17 cellular contexts compared by ENCODE assay signal in the genomic region with DNA sequence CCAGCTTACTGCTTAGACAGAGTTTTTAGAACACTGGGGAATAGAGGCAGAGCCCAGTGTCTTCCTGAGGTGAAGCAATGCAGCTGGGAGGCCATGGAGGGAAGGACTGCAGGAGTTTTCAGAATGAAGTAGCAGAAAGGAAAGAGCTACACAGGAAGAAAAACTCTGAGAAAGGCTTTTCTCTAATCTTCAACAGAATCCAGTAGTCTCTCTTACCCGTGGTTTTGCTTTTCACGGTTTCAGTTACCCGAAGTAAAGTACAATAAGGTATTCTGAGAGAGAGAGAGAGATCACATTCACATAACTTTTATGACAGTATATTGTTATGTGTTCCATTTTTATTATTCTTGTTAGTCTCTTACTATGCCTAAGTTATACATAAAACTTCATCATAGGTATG.
A peak's percentile ranks its signal among the peaks of the same experiment; 100 is the strongest.
DNase-seq lines count a peak whose midpoint lies in the region; ATAC-seq and TF ChIP-seq lines count a peak whose summit lies in the region.
"Had no signal": no experiment of that assay in that cellular context is flagged by ENCODE, and none has a peak within 500 bp of the region (broad histone marks: within the 10 kb centered on the region; RNA-seq: fewer than 3 reads in every experiment).

No MANE protein-coding gene starts in this region.

- POLR2A ChIA-PET in activated CD4-positive, alpha-beta memory T cell treated with anti-CD3 and anti-CD28 coated beads, Interleukin-2, amount 10 ng/mL, durations not matched to agents 7 days and 5 days (lab: Charles Lee), result no interaction called here

- no peak overlapping the region for H3K27ac Mint-ChIP-seq in activated T-helper 17 cell treated with anti-CD3 and anti-CD28 coated beads, Interleukin-2, amount 50 U/mL, for 72 hours
- no peak overlapping the region for H3K27ac Mint-ChIP-seq in activated CD4-positive, alpha-beta memory T cell treated with anti-CD3 and anti-CD28 coated beads, Interleukin-2, amount 10 ng/mL, durations not matched to agents 7 days and 5 days
- H3K27ac Mint-ChIP-seq: B cell; CD4-positive, CD25-positive, alpha-beta regulatory T cell; CD8-positive, alpha-beta memory T cell; IgD-negative memory B cell had no signal

- ATAC-seq in DND-41 (ENCODE audit: insufficient read depth, low read depth) (peak; percentile 72), GM18867 (IDR thresholded peaks at IDR 0.05; ENCODE audit: unreplicated experiment) (peak; percentile 57), GM19035 (IDR thresholded peaks at IDR 0.05; ENCODE audit: unreplicated experiment) (no peak)
- peak; percentile 38 for ATAC-seq in activated T-helper 17 cell treated with anti-CD3 and anti-CD28 coated beads, Interleukin-2, amount 50 U/mL, for 72 hours (replicated peaks)
- ATAC-seq: HepG2 had no signal

- CTCF ChIA-PET in activated CD4-positive, alpha-beta memory T cell treated with anti-CD3 and anti-CD28 coated beads, Interleukin-2, amount 10 ng/mL, durations not matched to agents 7 days and 5 days (lab: Charles Lee), result interaction anchor here (1.7 kb wide), 1 partner anchor 371 kb away, joined by 4 read pairs; no protein-coding TSS in a partner anchor

- H3K4me3 Mint-ChIP-seq in activated T-helper 17 cell treated with anti-CD3 and anti-CD28 coated beads, Interleukin-2, amount 50 U/mL, for 72 hours, result no peak overlapping the region
- no peak overlapping the region for H3K4me3 Mint-ChIP-seq in activated CD4-positive, alpha-beta memory T cell treated with anti-CD3 and anti-CD28 coated beads, Interleukin-2, amount 10 ng/mL, durations not matched to agents 7 days and 5 days
- H3K4me3 Mint-ChIP-seq: B cell, IgD-negative memory B cell had no signal

- peak; percentile 12 for DNase-seq in DND-41
- no peak for DNase-seq in NCI-H524 (lab: John Stamatoyannopoulos, UW)
- DNase-seq in activated CD4-positive, alpha-beta memory T cell treated with anti-CD3 and anti-CD28 coated beads, Interleukin-2, amount 10 ng/mL, durations not matched to agents 7 days and 5 days, result no peak
- DNase-seq: CD8-positive, alpha-beta memory T cell; COR-L47; DMS 273 treated with DMSO at 0.1 percent for 48 hours; DMS53 had no signal

- H3K4me1 ChIP-seq in DND-41 (ENCODE audit: insufficient read depth, low read length) (peaks cover 42% of the 10 kb centered on the region), Loucy (ENCODE audit: insufficient read depth, low read length, poor library complexity, severe bottlenecking) (peaks cover 20% of the 10 kb centered on the region)
- H3K4me1 ChIP-seq: BLaER1 treated with 17β-estradiol and CSF1 and Interleukin-3, amounts not matched to agents 10 nM and 100 nM; HAP-1 had no signal

- no peaks in the 10 kb centered on the region for H3K36me3 Mint-ChIP-seq in activated T-helper 17 cell treated with anti-CD3 and anti-CD28 coated beads, Interleukin-2, amount 50 U/mL, for 72 hours (ENCODE audit: low read depth)
- no peaks in the 10 kb centered on the region for H3K36me3 Mint-ChIP-seq in activated CD4-positive, alpha-beta memory T cell treated with anti-CD3 and anti-CD28 coated beads, Interleukin-2, amount 10 ng/mL, durations not matched to agents 7 days and 5 days (ENCODE audit: low read depth)
- H3K36me3 Mint-ChIP-seq: IgD-negative memory B cell had no signal

- no peaks in the 10 kb centered on the region for H3K36me3 ChIP-seq in DND-41 (ENCODE audit: insufficient read depth, low read length)
- no peaks in the 10 kb centered on the region for H3K36me3 ChIP-seq in Loucy (ENCODE audit: insufficient read depth, low read length)
- H3K36me3 ChIP-seq: BLaER1 treated with 17β-estradiol and CSF1 and Interleukin-3, amounts not matched to agents 10 nM and 100 nM; HAP-1 had no signal

- H3K9ac ChIP-seq in DND-41 (ENCODE audit: low read depth, low read length) (peak overlapping the region; percentile 23; the same call in 1 of the 2 replicates), Loucy (ENCODE audit: low read depth, low read length, poor library complexity, severe bottlenecking) (no peak overlapping the region)
- H3K9ac ChIP-seq: BLaER1 treated with 17β-estradiol and CSF1 and Interleukin-3, amounts not matched to agents 10 nM and 100 nM had no signal

- H3K4me3 ChIP-seq in DND-41 (ENCODE audit: low read depth in 1 of 2, low read length in 2 of 2) (peak overlapping the region in 1 of 2 experiments; percentile 16; a peak in 1 of 4 replicates), Loucy (ENCODE audit: low read length, poor library complexity, severe bottlenecking) (no peak overlapping the region)
- H3K4me3 ChIP-seq: BLaER1 treated with 17β-estradiol and CSF1 and Interleukin-3, amounts not matched to agents 10 nM and 100 nM; HAP-1 had no signal

- H3K27me3 ChIP-seq in DND-41 (ENCODE audit: insufficient read depth, low read length, poor library complexity) (no peaks in the 10 kb centered on the region), Loucy (ENCODE audit: insufficient read depth, low read length, poor library complexity, severe bottlenecking) (no peaks in the 10 kb centered on the region)
- H3K27me3 ChIP-seq: BLaER1 treated with 17β-estradiol and CSF1 and Interleukin-3, amounts not matched to agents 10 nM and 100 nM had no signal

- H4K20me1 ChIP-seq in DND-41 (ENCODE audit: insufficient read depth, low read length) (no peaks in the 10 kb centered on the region), Loucy (ENCODE audit: insufficient read depth, low read length, poor library complexity, severe bottlenecking) (no peaks in the 10 kb centered on the region)
- H4K20me1 ChIP-seq: BLaER1 treated with 17β-estradiol and CSF1 and Interleukin-3, amounts not matched to agents 10 nM and 100 nM had no signal

- peaks cover 21% of the 10 kb centered on the region for H3K4me1 Mint-ChIP-seq in activated T-helper 17 cell treated with anti-CD3 and anti-CD28 coated beads, Interleukin-2, amount 50 U/mL, for 72 hours
- H3K4me1 Mint-ChIP-seq in activated CD4-positive, alpha-beta memory T cell treated with anti-CD3 and anti-CD28 coated beads, Interleukin-2, amount 10 ng/mL, durations not matched to agents 7 days and 5 days, result peaks cover 21% of the 10 kb centered on the region
- H3K4me1 Mint-ChIP-seq: B cell, IgD-negative memory B cell had no signal

- peaks cover 8% of the 10 kb centered on the region for H3K9me3 Mint-ChIP-seq in activated T-helper 17 cell treated with anti-CD3 and anti-CD28 coated beads, Interleukin-2, amount 50 U/mL, for 72 hours
- no peaks in the 10 kb centered on the region for H3K9me3 Mint-ChIP-seq in activated CD4-positive, alpha-beta memory T cell treated with anti-CD3 and anti-CD28 coated beads, Interleukin-2, amount 10 ng/mL, durations not matched to agents 7 days and 5 days

- no peaks in the 10 kb centered on the region for H3K9me2 ChIP-seq in Loucy (replicated peaks; ENCODE audit: low read depth, low read length)

- TF ChIP-seq CTCF in DND-41 (IDR thresholded peaks at IDR 0.05; ENCODE audit: borderline replicate concordance, extremely low read depth, low read length, poor library complexity, severe bottlenecking) (no peak), Loucy (conservative IDR thresholded peaks at IDR 0.05; ENCODE audit: low read length) (no peak)

- H3K4me2 ChIP-seq in DND-41 (ENCODE audit: insufficient read depth, low read length), result peak overlapping the region; percentile 29
- no peak overlapping the region for H3K4me2 ChIP-seq in Loucy (ENCODE audit: low read depth, low read length, poor library complexity, severe bottlenecking)
- H3K4me2 ChIP-seq: BLaER1 treated with 17β-estradiol and CSF1 and Interleukin-3, amounts not matched to agents 10 nM and 100 nM had no signal

- no peaks in the 10 kb centered on the region for H3F3A ChIP-seq in Loucy (ENCODE audit: low read depth)

- peak overlapping the region; percentile 56 for H2AFZ ChIP-seq in DND-41 (ENCODE audit: low read depth, low read length)
- H2AFZ ChIP-seq in Loucy (ENCODE audit: low read length), result 0 out of 2 replicates have a peak overlapping the region, but pooled peaks have one; percentile 25

- no peaks in the 10 kb centered on the region for H3K27me3 Mint-ChIP-seq in activated T-helper 17 cell treated with anti-CD3 and anti-CD28 coated beads, Interleukin-2, amount 50 U/mL, for 72 hours
- no peaks in the 10 kb centered on the region for H3K27me3 Mint-ChIP-seq in activated CD4-positive, alpha-beta memory T cell treated with anti-CD3 and anti-CD28 coated beads, Interleukin-2, amount 10 ng/mL, durations not matched to agents 7 days and 5 days
- H3K27me3 Mint-ChIP-seq: B cell, IgD-negative memory B cell had no signal

- H3K9me3 ChIP-seq in DND-41 (ENCODE audit: insufficient read depth, low read length, severe bottlenecking), result no peaks in the 10 kb centered on the region
- H3K9me3 ChIP-seq in Loucy (ENCODE audit: insufficient read depth, low read depth, low read length), result no peaks in the 10 kb centered on the region
- H3K9me3 ChIP-seq: HAP-1 had no signal

- H3K79me2 ChIP-seq in DND-41 (ENCODE audit: insufficient read depth, low read length) (no peaks in the 10 kb centered on the region), Loucy (ENCODE audit: insufficient read depth, low read length) (no peaks in the 10 kb centered on the region)

- H3K27ac ChIP-seq in DND-41 (ENCODE audit: low read length), result peak overlapping the region; percentile 75
- H3K27ac ChIP-seq: BLaER1 treated with 17β-estradiol and CSF1 and Interleukin-3, amounts not matched to agents 10 nM and 100 nM had no signal
